24 cellular contexts compared by ENCODE assay signal in the genomic region with DNA sequence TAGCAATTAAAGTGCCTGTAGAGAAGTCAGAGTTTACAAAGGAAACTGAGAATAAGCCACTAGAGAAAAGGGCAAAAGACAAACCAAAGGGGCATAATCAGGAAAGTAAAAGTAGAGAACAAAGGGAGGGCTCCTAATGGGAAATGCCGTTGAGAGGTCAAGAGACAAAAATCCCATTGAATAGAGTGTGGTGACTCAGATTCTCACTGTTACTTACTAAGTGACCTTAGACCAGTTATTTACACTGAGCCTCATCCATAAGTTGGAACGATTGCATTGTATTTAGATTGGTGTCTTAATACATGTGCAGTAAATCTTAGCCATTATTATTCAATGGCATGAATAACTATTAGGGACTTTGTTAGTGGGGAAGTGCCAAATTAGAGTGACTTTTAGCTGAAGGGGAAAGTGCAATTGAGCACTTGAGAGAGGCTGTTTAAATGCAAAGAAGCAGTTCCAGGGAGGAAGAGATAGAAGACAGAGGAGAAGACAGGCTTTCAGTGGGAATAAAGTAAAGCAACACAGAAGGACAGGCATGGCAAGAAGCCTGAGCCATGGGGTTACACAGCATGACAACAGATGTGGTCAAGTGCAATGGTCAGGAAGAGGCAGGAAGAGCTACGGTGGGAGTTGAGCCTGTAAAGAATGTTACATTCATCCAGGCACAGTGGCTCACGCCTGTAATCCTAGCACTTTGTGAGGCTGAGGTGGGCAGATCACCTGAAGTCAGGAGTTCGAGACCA.
DNase-seq lines count a peak whose midpoint lies in the region; TF ChIP-seq lines count a peak whose summit lies in the region.
"Had no signal": no experiment of that assay in that cellular context is flagged by ENCODE, and none has a peak within 500 bp of the region (broad histone marks: within the 10 kb centered on the region; RNA-seq: fewer than 3 reads in every experiment).

No MANE protein-coding gene starts in this region.

- no peak overlapping the region for H2BK5ac ChIP-seq in neuronal stem cell (ENCODE audit: low read length)

- in situ Hi-C loops in brain microvascular endothelial cell (cut with HindIII; ENCODE audit: low pct_ligation_motif_present, low sequenced_read_pairs), result loop anchor here (25.0 kb wide), 1 partner anchor 101 kb away; no protein-coding TSS in a partner anchor

- H3F3A ChIP-seq in MM.1S (ENCODE audit: insufficient read depth, low read length), result no peaks in the 10 kb centered on the region

- no peak overlapping the region for H2BK12ac ChIP-seq in neuronal stem cell (ENCODE audit: low read length)

- H3K4ac ChIP-seq in neuronal stem cell (ENCODE audit: low read length), result no peak overlapping the region

- H3K4me1 ChIP-seq in HUES48 (ENCODE audit: control insufficient read depth, insufficient read depth, low read length), result peaks cover 8% of the 10 kb centered on the region; the same call in 1 of the 2 replicates
- peaks cover 13 to 18% of the 10 kb centered on the region in 2 donors for H3K4me1 ChIP-seq in neuronal stem cell (ENCODE audit: control insufficient read depth in 2 of 2, insufficient read depth in 1 of 2, low read depth in 1 of 2, low read length in 2 of 2)
- H3K4me1 ChIP-seq in Karpas-422 (ENCODE audit: low read length), result no peaks in the 10 kb centered on the region
- H3K4me1 ChIP-seq in MM.1S (ENCODE audit: low read length), result peaks cover 13% of the 10 kb centered on the region; the same call in 1 of the 2 replicates
- H3K4me1 ChIP-seq: body of pancreas, colonic mucosa had no signal

- no CpG with 5 or more reads among the region's 5 CpGs for WGBS in neuronal stem cell (ENCODE audit: extremely low coverage in 2 of 2, insufficient read length in 2 of 2, insufficient replicate concordance in 1 of 2), 2 donors

- DNase-seq in ELR (ENCODE audit: low read depth), result peak; percentile 55
- no peak for DNase-seq in brain microvascular endothelial cell
- peak; percentile 36 for DNase-seq in neuronal stem cell (ENCODE audit: low spot score)
- DNase-seq in Karpas-422, result no peak
- no peak for DNase-seq in MM.1S
- no peak for DNase-seq in NCI-H1930 (lab: John Stamatoyannopoulos, UW)
- DNase-seq: activated CD4-positive, alpha-beta T cell treated with anti-CD3 and anti-CD28 coated beads for 4 hours; activated naive CD4-positive, alpha-beta T cell treated with anti-CD3 and anti-CD28 coated beads, Interleukin-2, amount 50 U/mL, for 16 hours; activated T-cell treated with anti-CD3 and anti-CD28 coated beads, Interleukin-2, amount 50 U/mL, for 72 hours; AML-193; body of pancreas; colonic mucosa; COR-L47; heart left ventricle; HFFc6; KG1; NCI-H187 treated with DMSO at 0.1 percent for 48 hours; nephron progenitor cell; Right ventricle myocardium superior; stimulated activated CD4-positive, alpha-beta T cell treated with anti-CD3 and anti-CD28 coated beads, Interleukin-2, amount 100 ng/mL, for 24 hours; stimulated activated naive B cell treated with anti-CD40 and anti-IgM and Interleukin-4, amounts not matched to agents 10 μg/mL and 1 μg/mL and 100 μg/mL, for 72 hours; T-helper 1 cell had no signal

- H3K79me2 ChIP-seq in Karpas-422 (ENCODE audit: low read length) (no peaks in the 10 kb centered on the region), MM.1S (ENCODE audit: low read length) (no peaks in the 10 kb centered on the region)

- H3K4me3 ChIP-seq in HUES48 (ENCODE audit: low read depth, low read length) (no peak overlapping the region), brain microvascular endothelial cell (ENCODE audit: low read depth, low read length) (no peak overlapping the region), neuronal stem cell (ENCODE audit: low read length in 2 of 2) (no peak overlapping the region), Karpas-422 (ENCODE audit: low read length) (no peak overlapping the region), MM.1S (ENCODE audit: low read length) (no peak overlapping the region)
- H3K4me3 ChIP-seq: body of pancreas, colonic mucosa, heart left ventricle, tibial nerve had no signal

- no peaks in the 10 kb centered on the region for H4K20me1 ChIP-seq in Karpas-422 (ENCODE audit: insufficient read depth, low read depth, low read length)
- H4K20me1 ChIP-seq in MM.1S (ENCODE audit: insufficient read depth, low read length), result no peaks in the 10 kb centered on the region

- H2AK5ac ChIP-seq in neuronal stem cell (ENCODE audit: low read depth, low read length), result no peak overlapping the region

- TF ChIP-seq CTCF in brain microvascular endothelial cell (IDR thresholded peaks at IDR 0.05; ENCODE audit: low read depth, low read length, missing control alignments) (no peak), MM.1S (IDR thresholded peaks at IDR 0.05; ENCODE audit: low read length) (no peak)

- H2AFZ ChIP-seq in neuronal stem cell (ENCODE audit: low read length) (no peak overlapping the region), Karpas-422 (ENCODE audit: low read length) (no peak overlapping the region), MM.1S (ENCODE audit: low read length) (no peak overlapping the region)

- H2BK120ac ChIP-seq in neuronal stem cell (ENCODE audit: low read depth, low read length), result no peak overlapping the region

- H2BK15ac ChIP-seq in neuronal stem cell (ENCODE audit: low read length), result no peak overlapping the region

- no peak overlapping the region for H4K8ac ChIP-seq in neuronal stem cell (ENCODE audit: low read depth, low read length)

- H3K27me3 ChIP-seq in HUES48 (ENCODE audit: control insufficient read depth, insufficient read depth, low read length), result no peaks in the 10 kb centered on the region
- H3K27me3 ChIP-seq in brain microvascular endothelial cell (replicated peaks), result no peaks in the 10 kb centered on the region
- H3K27me3 ChIP-seq in neuronal stem cell (ENCODE audit: control insufficient read depth in 3 of 3, insufficient read depth in 3 of 3, low read depth in 1 of 3, low read length in 3 of 3), result no peaks in the 10 kb centered on the region
- no peaks in the 10 kb centered on the region for H3K27me3 ChIP-seq in Karpas-422 (ENCODE audit: low read length)
- H3K27me3 ChIP-seq in MM.1S (replicated peaks; ENCODE audit: insufficient read depth, low read length), result no peaks in the 10 kb centered on the region
- H3K27me3 ChIP-seq: body of pancreas, colonic mucosa, tibial nerve had no signal

- no peak overlapping the region for H3K14ac ChIP-seq in neuronal stem cell (ENCODE audit: low read length)

- no peak overlapping the region for H4K91ac ChIP-seq in neuronal stem cell (ENCODE audit: low read depth, low read length, poor library complexity)

- H3K27ac ChIP-seq in HUES48 (ENCODE audit: low read depth, low read length) (peak overlapping the region; percentile 4), brain microvascular endothelial cell (peak overlapping the region; percentile 60), neuronal stem cell (replicated peaks; ENCODE audit: low read length) (peak overlapping the region; percentile 63), Karpas-422 (ENCODE audit: low read length) (no peak overlapping the region), MM.1S (ENCODE audit: low read length) (no peak overlapping the region)
- H3K27ac ChIP-seq: body of pancreas, colonic mucosa, tibial nerve had no signal

- no peak overlapping the region for H3K18ac ChIP-seq in neuronal stem cell (ENCODE audit: low read length)

- H3K36me3 ChIP-seq in HUES48 (ENCODE audit: control insufficient read depth, insufficient read depth, low read length) (no peaks in the 10 kb centered on the region), brain microvascular endothelial cell (replicated peaks) (no peaks in the 10 kb centered on the region), neuronal stem cell (replicated peaks in 1 of 2; ENCODE audit: control insufficient read depth in 2 of 2, insufficient read depth in 2 of 2, low read length in 2 of 2) (no peaks in the 10 kb centered on the region), Karpas-422 (ENCODE audit: insufficient read depth, low read length) (no peaks in the 10 kb centered on the region), MM.1S (replicated peaks; ENCODE audit: insufficient read depth, low read length) (no peaks in the 10 kb centered on the region)
- H3K36me3 ChIP-seq: colonic mucosa, heart left ventricle, tibial nerve had no signal

- no peak overlapping the region for H3K4me2 ChIP-seq in neuronal stem cell (ENCODE audit: insufficient read depth, low read length, poor library complexity, severe bottlenecking)
- H3K4me2 ChIP-seq in Karpas-422 (ENCODE audit: low read depth, low read length, poor library complexity, severe bottlenecking), result no peak overlapping the region
- no peak overlapping the region for H3K4me2 ChIP-seq in MM.1S (ENCODE audit: low read depth, low read length)

- no peak overlapping the region for H3K23ac ChIP-seq in neuronal stem cell (ENCODE audit: low read depth, low read length, poor library complexity)

- H3K9ac ChIP-seq in HUES48 (ENCODE audit: low read depth, low read length), result no peak overlapping the region
- H3K9ac ChIP-seq in neuronal stem cell (ENCODE audit: low read depth, low read length, poor library complexity), result no peak overlapping the region
- H3K9ac ChIP-seq in Karpas-422 (ENCODE audit: low read length), result no peak overlapping the region
- H3K9ac ChIP-seq in MM.1S (ENCODE audit: low read length), result no peak overlapping the region

- no peaks in the 10 kb centered on the region for H3K9me3 ChIP-seq in HUES48 (ENCODE audit: control insufficient read depth, insufficient read depth, low read length)
- no peaks in the 10 kb centered on the region for H3K9me3 ChIP-seq in neuronal stem cell (replicated peaks in 1 of 2; ENCODE audit: control insufficient read depth in 2 of 2, insufficient read depth in 1 of 2, low read depth in 1 of 2, low read length in 2 of 2)
- no peaks in the 10 kb centered on the region for H3K9me3 ChIP-seq in Karpas-422 (ENCODE audit: low read length)
- H3K9me3 ChIP-seq in MM.1S (replicated peaks; ENCODE audit: insufficient read depth, low read length), result no peaks in the 10 kb centered on the region
- H3K9me3 ChIP-seq: body of pancreas, colonic mucosa, heart left ventricle, tibial nerve had no signal

- H3K79me1 ChIP-seq in neuronal stem cell (ENCODE audit: low read depth, low read length), result no peaks in the 10 kb centered on the region

- H3K9me2 ChIP-seq in Karpas-422 (replicated peaks; ENCODE audit: insufficient read depth, low read length) (no peaks in the 10 kb centered on the region), MM.1S (replicated peaks; ENCODE audit: insufficient read depth, low read length) (no peaks in the 10 kb centered on the region)

Comparison
In these comparisons a context has a peak if more than half of its experiments do, and no peak if none do; other contexts are left out.
1. DNase-seq: peak in ELR (single experiment) and neuronal stem cell (single experiment); none in brain microvascular endothelial cell (single experiment), Karpas-422 (single experiment), MM.1S (single experiment) and NCI-H1930 (0 of 2).
2. H3K27ac ChIP-seq: peak in HUES48 (single experiment), brain microvascular endothelial cell (single experiment) and neuronal stem cell (single experiment); none in Karpas-422 (single experiment) and MM.1S (single experiment).